ENCODE assay signal across 16 cellular contexts in the genomic region with DNA sequence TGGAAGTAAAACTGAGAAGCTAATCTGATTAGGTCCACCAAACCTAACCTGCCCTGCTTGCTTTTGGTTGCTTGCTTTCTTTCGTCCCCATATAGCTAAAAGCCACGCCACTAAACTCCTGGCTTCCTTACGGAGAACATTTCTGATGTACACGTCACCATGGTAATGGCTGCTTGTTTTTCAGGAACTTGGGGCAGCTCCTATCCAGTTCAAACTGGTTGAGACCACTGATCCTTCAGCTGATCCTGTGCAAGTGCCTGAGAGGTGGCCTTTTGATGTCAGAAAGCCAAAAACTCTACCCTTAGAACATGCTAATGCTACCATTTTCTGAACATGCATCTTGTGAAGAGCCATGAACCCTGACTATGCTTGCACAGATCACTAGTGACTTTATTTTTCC. TPM values are rescaled to one million over a fixed set of nuclear protein-coding genes. Genes with fewer than 3 reads are reported as not detected.
DNase-seq lines count a peak whose midpoint lies in the region; ATAC-seq and TF ChIP-seq lines count a peak whose summit lies in the region.
"Had no signal": no experiment of that assay in that cellular context is flagged by ENCODE, and none has a peak within 500 bp of the region (broad histone marks: within the 10 kb centered on the region; RNA-seq: fewer than 3 reads in every experiment).

No MANE protein-coding gene starts in this region.

- TF ChIP-seq CTCF in HFF-Myc (IDR thresholded peaks at IDR 0.05; ENCODE audit: low read depth, low read length, missing control alignments) (no peak), dorsolateral prefrontal cortex (IDR thresholded peaks at IDR 0.05 in 54 of 56, conservative IDR thresholded peaks at IDR 0.05 in 2 of 56; ENCODE audit: low read depth in 1 of 56, partially characterized antibody in 56 of 56) (no peak)

- H3K27ac ChIP-seq in dorsolateral prefrontal cortex, result peak overlapping the region in 57 of 59 donors; percentile 5 to 90 (median 73)
- H3K27ac ChIP-seq in temporal lobe (ENCODE audit: low read depth, low read length), result peak overlapping the region; percentile 47
- H3K27ac ChIP-seq: C4-2B, HL-60 had no signal

- DNase-seq in HFF-Myc (ENCODE audit: extremely low read depth, low read depth), result peak; percentile 7
- peak; percentile 4 for DNase-seq in MV-4-11 (lab: John Stamatoyannopoulos, UW)
- DNase-seq in dorsolateral prefrontal cortex, result no peak
- no peak for DNase-seq in effector CD8-positive, alpha-beta T cell (lab: John Stamatoyannopoulos, UW)
- DNase-seq in KG1 (lab: John Stamatoyannopoulos, UW), result no peak
- DNase-seq: Caco-2; CD8-positive, alpha-beta T cell; DMS53; HCEC 1CT had no signal

- no peak for ATAC-seq in esophagus mucosa
- ATAC-seq: CD8-positive, alpha-beta T cell had no signal

- peaks cover 0 to 5% (median 0%) of the 10 kb centered on the region in 45 donors for H3K27me3 ChIP-seq in dorsolateral prefrontal cortex

- H3K4me3 ChIP-seq in HFF-Myc (replicated peaks; ENCODE audit: low read depth, low read length) (no peak overlapping the region), dorsolateral prefrontal cortex (no peak overlapping the region)

- intact Hi-C loops in dorsolateral prefrontal cortex (cut with DNase I), result loop anchor here in 1 of 2 donors (5.0 kb wide), 1 partner anchor 82 kb away; no protein-coding TSS in a partner anchor

RNA-seq across cellular contexts. Expression of a gene that starts 14.4 kb away (rescaled TPM):
- total RNA-seq in dorsolateral prefrontal cortex (1 to 10 TPM in 39 of 120 experiments, under 1 TPM in 32, not detected in 49; 0.45 to 3.7 (median 1.0) TPM), temporal lobe (not detected), esophagus mucosa (not detected)
- total RNA-seq: A172; B cell; Caco-2; CD8-positive, alpha-beta T cell; H4 had no signal

RNA-seq across cellular contexts. Expression of a gene that starts 16.1 kb away (rescaled TPM):
- under 1 TPM in 4 of 120 experiments, not detected in 116; 0.61 to 0.74 (median 0.67) TPM for total RNA-seq in dorsolateral prefrontal cortex
- total RNA-seq in temporal lobe, result not detected
- not detected for total RNA-seq in esophagus mucosa
- total RNA-seq: A172; B cell; Caco-2; CD8-positive, alpha-beta T cell; H4 had no signal

RNA-seq across cellular contexts. Expression of a gene that starts 20.0 kb away (rescaled TPM):
- 10 to 100 TPM in 5 of 120 experiments, 1 to 10 TPM in 113, under 1 TPM in 2; 0.46 to 24.5 (median 3.2) TPM for total RNA-seq in dorsolateral prefrontal cortex
- under 0.01 TPM for total RNA-seq in temporal lobe
- not detected for total RNA-seq in esophagus mucosa
- total RNA-seq: B cell; Caco-2; CD8-positive, alpha-beta T cell had no signal

Comparison
In these comparisons a context has a peak if more than half of its experiments do, and no peak if none do; other contexts are left out.
1. DNase-seq: peak in HFF-Myc (single experiment) and MV-4-11 (single experiment); none in dorsolateral prefrontal cortex (0 of 10), effector CD8-positive, alpha-beta T cell (single experiment) and KG1 (single experiment).